ENCODE assay signal across 11 cellular contexts in genomic region chr2:212547716-212548458, GRCh38. TPM values are rescaled to one million over a fixed set of nuclear protein-coding genes. Genes with fewer than 3 reads are reported as not detected.
"Had no signal": no experiment of that assay in that cellular context is flagged by ENCODE, and none has a peak within 500 bp of the region (broad histone marks: within the 10 kb centered on the region; RNA-seq: fewer than 3 reads in every experiment).

No MANE protein-coding gene starts in this region.

- DNase-seq: activated CD4-positive, alpha-beta T cell treated with anti-CD3 and anti-CD28 coated beads, Interleukin-2, amount 50 U/mL, for 4 hours; activated naive CD4-positive, alpha-beta T cell treated with anti-CD3 and anti-CD28 coated beads, Interleukin-2, amount 50 U/mL, for 16 hours; activated T-cell treated with anti-CD3 and anti-CD28 coated beads, Interleukin-2, amount 50 U/mL, for 24 hours; naive thymus-derived CD8-positive, alpha-beta T cell; stimulated activated CD4-positive, alpha-beta T cell treated with anti-CD3 and anti-CD28 coated beads, Interleukin-15, amount 100 ng/mL, for 24 hours; stimulated activated CD4-positive, alpha-beta T cell treated with anti-CD3 and anti-CD28 coated beads, Interleukin-4, amount 100 ng/mL, for 1 hour; stimulated activated naive B cell treated with anti-CD40 and anti-IgM and Interleukin-4, amounts not matched to agents 10 μg/mL and 1 μg/mL and 100 μg/mL, for 72 hours had no signal

- ATAC-seq: esophagus mucosa; naive thymus-derived CD8-positive, alpha-beta T cell; stimulated activated naive B cell treated with anti-CD40 and anti-IgM and Interleukin-4, amounts not matched to agents 10 μg/mL and 1 μg/mL and 100 μg/mL, for 72 hours had no signal

- H3K9me3 ChIP-seq: adrenal gland, tibial nerve, vagina had no signal

- H3K27me3 ChIP-seq: adrenal gland, tibial nerve, vagina had no signal

- H3K27ac ChIP-seq: adrenal gland, tibial nerve, vagina had no signal

- H3K4me1 ChIP-seq: adrenal gland, vagina had no signal

- H3K4me3 ChIP-seq: adrenal gland, tibial nerve, vagina had no signal

- H3K36me3 ChIP-seq: adrenal gland, tibial nerve, vagina had no signal

RNA-seq across cellular contexts. Expression of gene ERBB4, which starts 9.3 kb away (rescaled TPM):
- total RNA-seq: naive thymus-derived CD8-positive, alpha-beta T cell had no signal
- polyA plus RNA-seq: naive thymus-derived CD8-positive, alpha-beta T cell had no signal
